1 cellular context compared by ENCODE assay signal in genomic region chr12:90086281-90086680, GRCh38.
TF ChIP-seq lines count a peak whose summit lies in the region.

No MANE protein-coding gene starts in this region.

TF ChIP-seq in SK-N-SH treated with all-trans-retinoic acid at 6 μM for 48 hours, 23 proteins besides CTCF, POLR2A, EP300 and RAD21:
- no peak for TF ChIP-seq ZNF565 (CRISPR knock-in tag; conservative IDR thresholded peaks at IDR 0.05; ENCODE audit: low read depth)
- TF ChIP-seq RARB (CRISPR knock-in tag; IDR thresholded peaks at IDR 0.05), result no peak
- no peak for TF ChIP-seq ESRRG (CRISPR knock-in tag; IDR thresholded peaks at IDR 0.05)
- no peak for TF ChIP-seq POU6F1 (CRISPR knock-in tag; IDR thresholded peaks at IDR 0.05; ENCODE audit: borderline replicate concordance, low read depth)
- TF ChIP-seq PATZ1 (CRISPR knock-in tag; IDR thresholded peaks at IDR 0.05; ENCODE audit: borderline replicate concordance), result no peak
- no peak for TF ChIP-seq GLIS3 (CRISPR knock-in tag; IDR thresholded peaks at IDR 0.05)
- no peak for TF ChIP-seq TSHZ2 (CRISPR knock-in tag; IDR thresholded peaks at IDR 0.05)
- TF ChIP-seq CREB5 (CRISPR knock-in tag; IDR thresholded peaks at IDR 0.05; ENCODE audit: low read depth), result no peak
- no peak for TF ChIP-seq ZNF8 (CRISPR knock-in tag; IDR thresholded peaks at IDR 0.05)
- no peak for TF ChIP-seq PPARA (CRISPR knock-in tag; IDR thresholded peaks at IDR 0.05; ENCODE audit: borderline replicate concordance)
